ENCODE assay signal across 21 cellular contexts in the genomic region with DNA sequence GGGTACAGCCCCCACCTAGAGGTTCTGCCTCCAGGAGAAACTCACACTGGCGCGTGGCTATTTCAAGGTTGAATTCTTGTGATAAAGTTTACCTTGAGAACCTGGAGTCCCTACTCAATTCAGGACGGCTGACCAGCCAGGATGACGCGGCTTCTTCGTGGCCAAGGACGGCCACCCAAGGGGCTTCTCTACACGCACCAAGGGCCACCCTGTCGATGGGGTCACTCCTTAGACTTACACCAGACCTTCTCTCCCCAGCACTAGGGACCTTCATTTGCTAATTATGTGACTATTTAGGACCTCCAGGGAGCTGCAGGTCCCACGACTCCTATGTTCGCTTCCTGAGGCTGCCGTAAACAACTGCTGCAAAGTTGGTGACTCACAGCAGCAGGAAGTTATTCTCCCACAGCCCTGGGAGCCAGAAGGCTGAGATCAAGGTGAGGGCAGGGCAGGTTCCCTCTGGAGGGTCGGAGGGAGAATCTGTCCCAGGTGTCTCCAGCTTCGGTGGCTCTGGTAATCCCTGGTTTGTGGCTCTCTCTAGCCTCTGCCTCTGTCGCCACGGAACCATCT.
A peak's percentile ranks its signal among the peaks of the same experiment; 100 is the strongest.
DNase-seq lines count a peak whose midpoint lies in the region; ATAC-seq, FAIRE-seq and TF ChIP-seq lines count a peak whose summit lies in the region.
"Had no signal": no experiment of that assay in that cellular context is flagged by ENCODE, and none has a peak within 500 bp of the region (broad histone marks: within the 10 kb centered on the region; RNA-seq: fewer than 3 reads in every experiment).

No MANE protein-coding gene starts in this region.

- in situ Hi-C loops in HepG2 (cut with HindIII; ENCODE audit: extremely low pct_ligation_motif_present, low pct_unique_long_range_greater_than_20kb), result no loop called here
- in situ Hi-C loops in mammary epithelial cell (cut with MboI; ENCODE audit: low sequenced_read_pairs in 2 of 2), result no loop called here

- H3K4me2 ChIP-seq in HepG2 (ENCODE audit: low read depth, low read length), result no peak overlapping the region
- no peak overlapping the region for H3K4me2 ChIP-seq in mammary epithelial cell (ENCODE audit: insufficient read depth, low read depth, low read length)

- CTCF ChIA-PET in HepG2 (lab: Yijun Ruan, JAX; ENCODE audit: low intra/inter-chr PET ratio, low total read pairs) (no interaction called here), mammary epithelial cell (lab: Charles Lee; ENCODE audit: low non-redundant PET) (no interaction called here)

- intact Hi-C loops in HepG2 (cut with micrococcal nuclease; ENCODE audit: unreplicated experiment) (no loop called here), mammary epithelial cell (cut with micrococcal nuclease) (no loop called here), left lung (cut with DNase I) (no loop called here)

- H3K9ac ChIP-seq in HepG2 (ENCODE audit: insufficient read depth, low read depth, low read length), result no peak overlapping the region
- no peak overlapping the region for H3K9ac ChIP-seq in mammary epithelial cell (ENCODE audit: insufficient read depth, low read length)

- no peak overlapping the region for H3K27ac ChIP-seq in HepG2 (ENCODE audit: extremely low read length, insufficient read depth, low read length)
- H3K27ac ChIP-seq in mammary epithelial cell (ENCODE audit: insufficient read depth, low read depth, low read length), result no peak overlapping the region
- no peak overlapping the region for H3K27ac ChIP-seq in left lung
- H3K27ac ChIP-seq: coronary artery, gastroesophageal sphincter, skin epidermis, upper lobe of right lung had no signal

- H3K79me2 ChIP-seq in HepG2 (ENCODE audit: insufficient read depth, low read length) (no peaks in the 10 kb centered on the region), mammary epithelial cell (ENCODE audit: insufficient read depth, low read length) (no peaks in the 10 kb centered on the region)

- no peak for TF ChIP-seq POLR2A in HepG2 (IDR thresholded peaks at IDR 0.05; ENCODE audit: insufficient read depth in 1 of 2, low read depth in 2 of 2, low read length in 2 of 2)

- H3K27me3 ChIP-seq in HepG2 (ENCODE audit: control insufficient read depth in 1 of 2, insufficient read depth in 2 of 2, low read length in 2 of 2), result peaks cover 0 to 10% of the 10 kb centered on the region in 2 experiments; a peak in 1 of 5 replicates
- no peaks in the 10 kb centered on the region for H3K27me3 ChIP-seq in mammary epithelial cell (ENCODE audit: insufficient read depth, low read length)
- H3K27me3 ChIP-seq in left lung, result peaks cover 0 to 5% of the 10 kb centered on the region in 2 donors
- H3K27me3 ChIP-seq: gastroesophageal sphincter, MG63, upper lobe of right lung had no signal

- TF ChIP-seq CTCF in choroid plexus epithelial cell (conservative IDR thresholded peaks at IDR 0.05; ENCODE audit: low read depth, low read length) (no peak), HepG2 (CRISPR knock-in tag; IDR thresholded peaks at IDR 0.05) (no peak), mammary epithelial cell (conservative IDR thresholded peaks at IDR 0.05 in 1 of 2, IDR thresholded peaks at IDR 0.05 in 1 of 2; ENCODE audit: extremely low read depth in 1 of 2, insufficient read depth in 1 of 2, low read depth in 1 of 2, low read length in 2 of 2) (no peak), left lung (IDR thresholded peaks at IDR 0.05) (no peak)

- no peaks in the 10 kb centered on the region for H4K20me1 ChIP-seq in HepG2 (ENCODE audit: insufficient read depth, low read length)
- no peaks in the 10 kb centered on the region for H4K20me1 ChIP-seq in mammary epithelial cell (ENCODE audit: insufficient read depth, low read length)

- 57% methylated on average over 9 of the region's 16 CpGs for WGBS in HepG2 (ENCODE audit: low lambda C conversion rate)
- 93% methylated on average over 15 of the region's 16 CpGs for WGBS in mammary epithelial cell (ENCODE audit: low coverage, missing lambda C conversion rate)

- BruUV-seq in HepG2 (replicated peaks; lab: Mats Ljungman, UMichigan), result no TSS peak
- BruUV-seq in mammary epithelial cell (replicated peaks; lab: Mats Ljungman, UMichigan), result no TSS peak

- dilution Hi-C loops in mammary epithelial cell (cut with HindIII; ENCODE audit: low sequenced_read_pairs), result no loop called here

- TF ChIP-seq RAD21 in HepG2 (CRISPR knock-in tag; IDR thresholded peaks at IDR 0.05), result no peak

- TF ChIP-seq EP300 in HepG2 (IDR thresholded peaks at IDR 0.05; ENCODE audit: low read depth in 2 of 2, low read length in 2 of 2) (no peak), HepG2 (CRISPR knock-in tag; IDR thresholded peaks at IDR 0.05; ENCODE audit: borderline replicate concordance) (no peak)

- H3K4me1 ChIP-seq in HepG2 (ENCODE audit: insufficient read depth, low read length) (no peaks in the 10 kb centered on the region), mammary epithelial cell (ENCODE audit: insufficient read depth, low read length) (no peaks in the 10 kb centered on the region), left lung (no peaks in the 10 kb centered on the region)
- H3K4me1 ChIP-seq: gastroesophageal sphincter, upper lobe of right lung had no signal

- POLR2A ChIA-PET in HepG2 (lab: Yijun Ruan, JAX), result no interaction called here

- FAIRE-seq in HepG2 (lab: Jason Lieb, UNC), result no peak

- no peak overlapping the region for H3K4me3 ChIP-seq in choroid plexus epithelial cell (ENCODE audit: low read depth, low read length)
- H3K4me3 ChIP-seq in HepG2 (replicated peaks in 1 of 3; ENCODE audit: insufficient read depth in 1 of 3, low read depth in 2 of 3, low read length in 3 of 3), result no peak overlapping the region
- no peak overlapping the region for H3K4me3 ChIP-seq in mammary epithelial cell (replicated peaks in 1 of 3; ENCODE audit: insufficient read depth in 1 of 3, low read depth in 2 of 3, low read length in 3 of 3)
- H3K4me3 ChIP-seq in left lung, result no peak overlapping the region
- H3K4me3 ChIP-seq: coronary artery, gastroesophageal sphincter, MG63, skin epidermis, upper lobe of right lung had no signal

- ATAC-seq in HepG2, result peak; percentile 16; the same call in 1 of the 3 replicates
- no peak for ATAC-seq in left lung
- ATAC-seq: gastroesophageal sphincter, upper lobe of right lung had no signal

- H3K9me3 ChIP-seq in HepG2 (ENCODE audit: low read length) (no peaks in the 10 kb centered on the region), mammary epithelial cell (replicated peaks; ENCODE audit: insufficient read depth, low read length) (no peaks in the 10 kb centered on the region), left lung (no peaks in the 10 kb centered on the region)
- H3K9me3 ChIP-seq: gastroesophageal sphincter, MG63, upper lobe of right lung had no signal

- H3K36me3 ChIP-seq in HepG2 (replicated peaks in 1 of 2; ENCODE audit: control insufficient read depth in 1 of 2, insufficient read depth in 2 of 2, low read length in 2 of 2), result no peaks in the 10 kb centered on the region
- no peaks in the 10 kb centered on the region for H3K36me3 ChIP-seq in mammary epithelial cell (ENCODE audit: insufficient read depth, low read length)
- peaks cover 0 to 15% of the 10 kb centered on the region in 2 donors for H3K36me3 ChIP-seq in left lung
- H3K36me3 ChIP-seq: MG63, upper lobe of right lung had no signal

- no peak overlapping the region for H2AFZ ChIP-seq in HepG2 (ENCODE audit: low read length)
- H2AFZ ChIP-seq in mammary epithelial cell (ENCODE audit: low read depth, low read length), result no peak overlapping the region

- DNase-seq in ELF-1 (ENCODE audit: low read depth, low spot score) (peak; percentile 30), RKO (ENCODE audit: low spot score) (peak; percentile 28), choroid plexus epithelial cell (ENCODE audit: low read depth) (peak; percentile 63), HepG2 (ENCODE audit: low spot score) (peak; percentile 11), KG1 (lab: John Stamatoyannopoulos, UW) (no peak), HuH-7.5 (ENCODE audit: low spot score) (no peak), mammary epithelial cell (no peak), left lung (no peak)
- DNase-seq: activated CD4-positive, alpha-beta T cell treated with anti-CD3 and anti-CD28 coated beads, Interleukin-2, amount 10 ng/mL, durations not matched to agents 7 days and 5 days; aorta; CD4-positive, alpha-beta memory T cell; MG63; NCI-H187 treated with DMSO at 0.1 percent for 48 hours; NCI-H446 treated with DMSO at 0.1 percent for 48 hours; NK-92 treated with Interleukin-12 subunit alpha and Interleukin-12 subunit beta, amount 100 ng/mL, for 24 hours; posterior cingulate gyrus; stimulated activated CD4-positive, alpha-beta T cell treated with anti-CD3 and anti-CD28 coated beads, Interleukin-4, amount 100 ng/mL, for 1 hour; upper lobe of right lung had no signal

TF ChIP-seq in HepG2, 621 proteins besides CTCF, POLR2A, EP300 and RAD21 (continues in another document):
- no peak for TF ChIP-seq ZNF513 (CRISPR knock-in tag; conservative IDR thresholded peaks at IDR 0.05)

Comparison
In these comparisons a context has a peak if more than half of its experiments do, and no peak if none do; other contexts are left out.
1. DNase-seq: peak in ELF-1 (single experiment), RKO (single experiment), choroid plexus epithelial cell (single experiment) and HepG2 (single experiment); none in KG1 (single experiment), HuH-7.5 (single experiment), mammary epithelial cell (single experiment) and left lung (0 of 2).